1 cellular context compared by ENCODE assay signal in the genomic region with DNA sequence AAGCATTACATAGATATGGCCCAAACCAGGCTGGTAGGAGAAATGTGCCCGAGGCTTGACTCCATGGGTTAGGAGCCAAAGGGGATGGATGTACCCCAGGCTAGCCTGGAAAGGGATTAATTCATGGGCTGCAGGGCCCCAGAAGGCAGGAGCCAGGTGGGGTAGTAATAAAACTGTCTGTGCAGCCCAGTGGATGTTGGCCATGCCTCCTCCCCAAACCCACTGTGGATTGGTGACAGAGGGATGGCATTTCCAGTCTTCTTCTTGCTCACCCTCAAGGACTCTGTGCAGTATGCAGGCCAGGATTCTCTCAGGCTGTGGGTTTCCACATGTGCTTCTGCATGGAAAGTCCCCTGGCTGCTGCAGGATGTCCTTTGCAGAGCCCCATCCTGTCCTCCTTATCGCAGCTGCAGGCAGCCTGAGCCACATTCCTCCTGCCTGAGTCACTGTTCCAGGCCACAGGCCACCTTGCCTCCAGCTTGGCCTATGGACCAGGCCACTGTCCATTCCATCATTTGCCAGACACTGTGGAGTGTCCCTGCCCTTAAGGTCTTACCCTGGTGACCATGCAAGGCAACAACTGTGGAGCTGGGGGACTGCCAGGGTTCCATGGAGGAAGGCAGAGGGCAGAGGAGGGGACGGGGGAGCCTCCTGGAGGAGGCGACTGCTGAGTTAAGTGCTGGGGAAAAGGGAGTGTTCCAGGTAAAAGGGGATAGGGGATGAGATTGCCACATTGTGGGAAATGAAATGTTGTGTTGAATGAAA.
TF ChIP-seq lines count a peak whose summit lies in the region.

No MANE protein-coding gene starts in this region.

TF ChIP-seq in HCT116, 20 proteins besides CTCF, POLR2A, EP300 and RAD21 (continued from another document):
- TF ChIP-seq, protein P1, sequence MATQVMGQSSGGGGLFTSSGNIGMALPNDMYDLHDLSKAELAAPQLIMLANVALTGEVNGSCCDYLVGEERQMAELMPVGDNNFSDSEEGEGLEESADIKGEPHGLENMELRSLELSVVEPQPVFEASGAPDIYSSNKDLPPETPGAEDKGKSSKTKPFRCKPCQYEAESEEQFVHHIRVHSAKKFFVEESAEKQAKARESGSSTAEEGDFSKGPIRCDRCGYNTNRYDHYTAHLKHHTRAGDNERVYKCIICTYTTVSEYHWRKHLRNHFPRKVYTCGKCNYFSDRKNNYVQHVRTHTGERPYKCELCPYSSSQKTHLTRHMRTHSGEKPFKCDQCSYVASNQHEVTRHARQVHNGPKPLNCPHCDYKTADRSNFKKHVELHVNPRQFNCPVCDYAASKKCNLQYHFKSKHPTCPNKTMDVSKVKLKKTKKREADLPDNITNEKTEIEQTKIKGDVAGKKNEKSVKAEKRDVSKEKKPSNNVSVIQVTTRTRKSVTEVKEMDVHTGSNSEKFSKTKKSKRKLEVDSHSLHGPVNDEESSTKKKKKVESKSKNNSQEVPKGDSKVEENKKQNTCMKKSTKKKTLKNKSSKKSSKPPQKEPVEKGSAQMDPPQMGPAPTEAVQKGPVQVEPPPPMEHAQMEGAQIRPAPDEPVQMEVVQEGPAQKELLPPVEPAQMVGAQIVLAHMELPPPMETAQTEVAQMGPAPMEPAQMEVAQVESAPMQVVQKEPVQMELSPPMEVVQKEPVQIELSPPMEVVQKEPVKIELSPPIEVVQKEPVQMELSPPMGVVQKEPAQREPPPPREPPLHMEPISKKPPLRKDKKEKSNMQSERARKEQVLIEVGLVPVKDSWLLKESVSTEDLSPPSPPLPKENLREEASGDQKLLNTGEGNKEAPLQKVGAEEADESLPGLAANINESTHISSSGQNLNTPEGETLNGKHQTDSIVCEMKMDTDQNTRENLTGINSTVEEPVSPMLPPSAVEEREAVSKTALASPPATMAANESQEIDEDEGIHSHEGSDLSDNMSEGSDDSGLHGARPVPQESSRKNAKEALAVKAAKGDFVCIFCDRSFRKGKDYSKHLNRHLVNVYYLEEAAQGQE (IDR thresholded peaks at IDR 0.05; ENCODE audit: low read depth), result no peak
TF ChIP-seq in HCT116: peak in this region for 6.
